8 cellular contexts compared by ENCODE assay signal in genomic region chr2:675982-676646, GRCh38. TPM values are rescaled to one million over a fixed set of nuclear protein-coding genes. Genes with fewer than 3 reads are reported as not detected.
A peak's percentile ranks its signal among the peaks of the same experiment; 100 is the strongest.
DNase-seq lines count a peak whose midpoint lies in the region; ATAC-seq and TF ChIP-seq lines count a peak whose summit lies in the region.

No MANE protein-coding gene starts in this region.

- no peaks in the 10 kb centered on the region for H3K9me3 ChIP-seq in CD4-positive, alpha-beta T cell (ENCODE audit: control insufficient read depth, low read length)
- no peaks in the 10 kb centered on the region for H3K9me3 ChIP-seq in sigmoid colon

- peaks cover 55% of the 10 kb centered on the region for H3K36me3 Mint-ChIP-seq in CD4-positive, alpha-beta T cell (ENCODE audit: low read depth)

- H3K27ac ChIP-seq in CD4-positive, alpha-beta T cell (ENCODE audit: low read depth, low read length) = no peak overlapping the region
- peak overlapping the region; percentile 76 to 100 (median 98) for H3K27ac ChIP-seq in sigmoid colon

- no peak for TF ChIP-seq EP300 in sigmoid colon (IDR thresholded peaks at IDR 0.05)

- WGBS in sigmoid colon, 2 donors = 12 to 25% methylated on average over 21 of the region's 21 CpGs

- no peak for TF ChIP-seq CTCF in CD4-positive, alpha-beta T cell (IDR thresholded peaks at IDR 0.05)
- TF ChIP-seq CTCF in sigmoid colon (IDR thresholded peaks at IDR 0.05) = peak in 1 of 4 experiments; percentile 19

- H3K4me1 ChIP-seq in sigmoid colon = peaks cover 0 to 24% (median 13%) of the 10 kb centered on the region in 4 donors

- TF ChIP-seq POLR2A in sigmoid colon (IDR thresholded peaks at IDR 0.05) = no peak

- H3K36me3 ChIP-seq in sigmoid colon = peaks cover 0 to 18% (median 8%) of the 10 kb centered on the region in 4 donors

- CTCF ChIA-PET in CD4-positive, alpha-beta T cell (lab: Charles Lee) = no interaction called here

- H3K4me3 ChIP-seq in sigmoid colon = peak overlapping the region; percentile 40 to 94 (median 88)

- H3K9me3 Mint-ChIP-seq in CD4-positive, alpha-beta T cell = no peaks in the 10 kb centered on the region

- H3K4me1 Mint-ChIP-seq in CD4-positive, alpha-beta T cell (ENCODE audit: low read depth) = peaks cover 45% of the 10 kb centered on the region

- peak overlapping the region; percentile 99 for H3K27ac Mint-ChIP-seq in CD4-positive, alpha-beta T cell

- peak in 7 of 10 experiments; percentile 5 to 47 (median 25) for DNase-seq in CD4-positive, alpha-beta T cell
- DNase-seq in NCI-H748 (lab: John Stamatoyannopoulos, UW; ENCODE audit: unreplicated experiment) (peak; percentile 87), amniotic stem cell (lab: John Stamatoyannopoulos, UW) (peak; percentile 87), hepatic stellate cell (ENCODE audit: low spot score) (peak; percentile 65), sigmoid colon (peak; percentile 85)
- no peak for DNase-seq in effector CD4-positive, alpha-beta T cell

- H3K4me3 Mint-ChIP-seq in CD4-positive, alpha-beta T cell = peak overlapping the region; percentile 95

- no peaks in the 10 kb centered on the region for H3K27me3 ChIP-seq in CD4-positive, alpha-beta T cell (ENCODE audit: control insufficient read depth, insufficient read depth, low read length)
- no peaks in the 10 kb centered on the region for H3K27me3 ChIP-seq in sigmoid colon

- ATAC-seq in CD4-positive, alpha-beta T cell (ENCODE audit: poor library complexity) = peak; percentile 16
- ATAC-seq in GM19043 (IDR thresholded peaks at IDR 0.05; ENCODE audit: low read depth, unreplicated experiment) = peak; percentile 17
- peak; percentile 33 for ATAC-seq in HG03175 (IDR thresholded peaks at IDR 0.05; ENCODE audit: unreplicated experiment)

- POLR2A ChIA-PET in CD4-positive, alpha-beta T cell (lab: Charles Lee) = interaction anchor here (0.9 to 1.4 kb wide), 4 partner anchors 19 to 499 kb away, joined by 3 to 5 read pairs (median 4); no protein-coding TSS in a partner anchor

- intact Hi-C loops in CD4-positive, alpha-beta T cell (cut with DNase I, micrococcal nuclease) = loop anchor here (2.0 to 5.0 kb wide), 3 partner anchors 237 to 414 kb away; partner anchors contain the start of genes ACP1 (in 1 of the 2) and SH3YL1 (in 1 of the 2)
- intact Hi-C loops in sigmoid colon (cut with DNase I) = loop anchor here (1.0 to 5.0 kb wide), 4 partner anchors 64 to 1141 kb away; partner anchors contain the start of genes ACP1 and SH3YL1

- no peaks in the 10 kb centered on the region for H3K27me3 Mint-ChIP-seq in CD4-positive, alpha-beta T cell

RNA-seq across cellular contexts. Expression of gene TMEM18, which starts 1.1 kb away (rescaled TPM):
- 10 to 100 TPM; 25.6 to 26.3 TPM for total RNA-seq in CD4-positive, alpha-beta T cell
- total RNA-seq in sigmoid colon = 10 to 100 TPM; 14.4 to 26.8 (median 21.9) TPM
- polyA plus RNA-seq in sigmoid colon = 10 to 100 TPM; 10.6 to 23.4 (median 22.7) TPM
